19 cellular contexts compared by ENCODE assay signal in the genomic region with DNA sequence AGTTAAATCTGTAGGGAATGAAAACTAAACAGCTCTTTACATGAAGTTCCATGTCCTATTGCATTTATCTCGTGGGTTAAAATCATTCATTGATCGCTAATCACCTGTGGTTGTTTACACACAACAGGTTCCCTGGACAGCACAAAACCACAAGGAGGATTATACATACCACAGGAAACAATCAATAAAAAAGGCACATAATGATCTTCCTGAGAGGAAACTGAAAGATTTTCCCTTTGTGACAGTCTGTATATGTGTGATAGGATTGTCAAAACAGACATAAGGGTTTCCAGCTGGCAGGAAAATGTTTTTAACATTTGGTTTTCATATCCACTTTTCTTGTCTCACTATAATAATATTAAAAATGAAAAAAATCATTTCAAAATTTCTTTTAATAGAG.
DNase-seq lines count a peak whose midpoint lies in the region; TF ChIP-seq lines count a peak whose summit lies in the region.
"Had no signal": no experiment of that assay in that cellular context is flagged by ENCODE, and none has a peak within 500 bp of the region (broad histone marks: within the 10 kb centered on the region; RNA-seq: fewer than 3 reads in every experiment).

No MANE protein-coding gene starts in this region.

- H3K9ac ChIP-seq in endodermal cell (ENCODE audit: extremely low read depth, low read length, poor library complexity, severe bottlenecking): no peak overlapping the region
- no peak overlapping the region for H3K9ac ChIP-seq in neural cell (ENCODE audit: low read length)

- H3K36me3 ChIP-seq in ACC112 (ENCODE audit: insufficient read depth, low read length) (no peaks in the 10 kb centered on the region), endodermal cell (ENCODE audit: control insufficient read depth, insufficient read depth, low read length) (no peaks in the 10 kb centered on the region), neural cell (ENCODE audit: insufficient read depth, low read length) (no peaks in the 10 kb centered on the region)
- H3K36me3 ChIP-seq: BE2C, SJSA1 had no signal

- H3K4me1 ChIP-seq in ACC112 (ENCODE audit: control insufficient read depth, insufficient read depth, low read length, unreplicated experiment): peaks cover 8% of the 10 kb centered on the region
- peaks cover 14% of the 10 kb centered on the region for H3K4me1 ChIP-seq in endodermal cell (ENCODE audit: control insufficient read depth, insufficient read depth, low read length)
- H3K4me1 ChIP-seq: BE2C had no signal

- no peaks in the 10 kb centered on the region for H4K20me1 ChIP-seq in neural cell (ENCODE audit: insufficient read depth)

- no peaks in the 10 kb centered on the region for H3F3A ChIP-seq in neural cell (ENCODE audit: insufficient read depth, low read length, poor library complexity, severe bottlenecking)

- H3K79me2 ChIP-seq in ACC112 (ENCODE audit: control insufficient read depth, insufficient read depth, low read length, unreplicated experiment) (no peaks in the 10 kb centered on the region), neural cell (replicated peaks; ENCODE audit: insufficient read depth, low read length) (no peaks in the 10 kb centered on the region)

- DNase-seq in HT-29 (ENCODE audit: low spot score): peak; percentile 13
- DNase-seq in endodermal cell: no peak
- no peak for DNase-seq in posterior cingulate gyrus
- DNase-seq in GDM1 (lab: John Stamatoyannopoulos, UW): no peak
- no peak for DNase-seq in SIG-M5 treated with dmso at 0.1 percent for 504 hours (lab: John Stamatoyannopoulos, UW; ENCODE audit: unreplicated experiment)
- DNase-seq: BE2C; CD8-positive, alpha-beta T cell; GF-D8; KBM-7; MV-4-11; NCI-H1417 treated with DMSO at 0.1 percent for 48 hours; NCI-H2171; NCI-H446; NCI-H774; PC-3 had no signal

- no peak overlapping the region for H3K4me2 ChIP-seq in neural cell (ENCODE audit: low read length)

- no peaks in the 10 kb centered on the region for H3K9me3 ChIP-seq in endodermal cell (ENCODE audit: control insufficient read depth, low read length)
- no peaks in the 10 kb centered on the region for H3K9me3 ChIP-seq in neural cell (ENCODE audit: low read length)
- H3K9me3 ChIP-seq: BE2C, SJSA1 had no signal

- no peaks in the 10 kb centered on the region for H3K9me3 Mint-ChIP-seq in endodermal cell
- H3K9me3 Mint-ChIP-seq: CD8-positive, alpha-beta T cell had no signal

- peak; percentile 86 for TF ChIP-seq EP300 in neural cell (conservative IDR thresholded peaks at IDR 0.05; ENCODE audit: poor library complexity, severe bottlenecking)

- H3K27me3 ChIP-seq in ACC112 (ENCODE audit: insufficient read depth, low read length) (no peaks in the 10 kb centered on the region), endodermal cell (ENCODE audit: control insufficient read depth, insufficient read depth, low read length, poor library complexity, severe bottlenecking) (no peaks in the 10 kb centered on the region), neural cell (ENCODE audit: insufficient read depth, low read depth, low read length) (no peaks in the 10 kb centered on the region)
- H3K27me3 ChIP-seq: BE2C, SJSA1 had no signal

- no peaks in the 10 kb centered on the region for H3K27me3 Mint-ChIP-seq in endodermal cell (ENCODE audit: insufficient read depth)

- no peak overlapping the region for H3K4me3 Mint-ChIP-seq in endodermal cell
- H3K4me3 Mint-ChIP-seq: CD8-positive, alpha-beta T cell had no signal

- H3K4me3 ChIP-seq in ACC112 (ENCODE audit: low read depth, low read length) (no peak overlapping the region), endodermal cell (ENCODE audit: low read length) (no peak overlapping the region), neural cell (ENCODE audit: low read length) (no peak overlapping the region)
- H3K4me3 ChIP-seq: SJSA1 had no signal

- no peak for TF ChIP-seq RAD21 in neural cell (conservative IDR thresholded peaks at IDR 0.05)

- H2AFZ ChIP-seq in ACC112 (ENCODE audit: low read length, unreplicated experiment) (peak overlapping the region; percentile 33), neural cell (ENCODE audit: low read depth, low read length) (no peak overlapping the region)

- H3K27ac ChIP-seq in ACC112 (ENCODE audit: low read depth, low read length) (no peak overlapping the region), endodermal cell (ENCODE audit: low read depth, low read length) (no peak overlapping the region), neural cell (ENCODE audit: low read length) (no peak overlapping the region)
- H3K27ac ChIP-seq: RWPE1, SJSA1 had no signal

- H3K27ac Mint-ChIP-seq in endodermal cell: peak overlapping the region; percentile 81
- H3K27ac Mint-ChIP-seq: CD8-positive, alpha-beta T cell had no signal

- H3K36me3 Mint-ChIP-seq in endodermal cell (ENCODE audit: low read depth): no peaks in the 10 kb centered on the region
- H3K36me3 Mint-ChIP-seq: CD8-positive, alpha-beta T cell had no signal

- no peaks in the 10 kb centered on the region for H3K9me2 ChIP-seq in neural cell (ENCODE audit: insufficient read depth, low read length)

- no peak for TF ChIP-seq CTCF in endodermal cell (conservative IDR thresholded peaks at IDR 0.05)
- no peak for TF ChIP-seq CTCF in neural cell (IDR thresholded peaks at IDR 0.05; ENCODE audit: poor library complexity, severe bottlenecking)

- intact Hi-C loops in posterior cingulate gyrus (cut with DNase I): no loop called here

- 87 to 90% methylated on average over 2 of the region's 2 CpGs for WGBS in endodermal cell (ENCODE audit: insufficient coverage in 1 of 2, insufficient read length in 1 of 2), 2 experiments

- peaks cover 26% of the 10 kb centered on the region for H3K4me1 Mint-ChIP-seq in endodermal cell

TF ChIP-seq in neural cell, 6 proteins besides CTCF, POLR2A, EP300 and RAD21:
- TF ChIP-seq MXI1 (conservative IDR thresholded peaks at IDR 0.05; ENCODE audit: poor library complexity, severe bottlenecking) (no peak), SMC3 (conservative IDR thresholded peaks at IDR 0.05; ENCODE audit: poor library complexity) (no peak), POLR2AphosphoS5 (IDR thresholded peaks at IDR 0.05) (peak; percentile 53)
- TF ChIP-seq, protein P1, sequence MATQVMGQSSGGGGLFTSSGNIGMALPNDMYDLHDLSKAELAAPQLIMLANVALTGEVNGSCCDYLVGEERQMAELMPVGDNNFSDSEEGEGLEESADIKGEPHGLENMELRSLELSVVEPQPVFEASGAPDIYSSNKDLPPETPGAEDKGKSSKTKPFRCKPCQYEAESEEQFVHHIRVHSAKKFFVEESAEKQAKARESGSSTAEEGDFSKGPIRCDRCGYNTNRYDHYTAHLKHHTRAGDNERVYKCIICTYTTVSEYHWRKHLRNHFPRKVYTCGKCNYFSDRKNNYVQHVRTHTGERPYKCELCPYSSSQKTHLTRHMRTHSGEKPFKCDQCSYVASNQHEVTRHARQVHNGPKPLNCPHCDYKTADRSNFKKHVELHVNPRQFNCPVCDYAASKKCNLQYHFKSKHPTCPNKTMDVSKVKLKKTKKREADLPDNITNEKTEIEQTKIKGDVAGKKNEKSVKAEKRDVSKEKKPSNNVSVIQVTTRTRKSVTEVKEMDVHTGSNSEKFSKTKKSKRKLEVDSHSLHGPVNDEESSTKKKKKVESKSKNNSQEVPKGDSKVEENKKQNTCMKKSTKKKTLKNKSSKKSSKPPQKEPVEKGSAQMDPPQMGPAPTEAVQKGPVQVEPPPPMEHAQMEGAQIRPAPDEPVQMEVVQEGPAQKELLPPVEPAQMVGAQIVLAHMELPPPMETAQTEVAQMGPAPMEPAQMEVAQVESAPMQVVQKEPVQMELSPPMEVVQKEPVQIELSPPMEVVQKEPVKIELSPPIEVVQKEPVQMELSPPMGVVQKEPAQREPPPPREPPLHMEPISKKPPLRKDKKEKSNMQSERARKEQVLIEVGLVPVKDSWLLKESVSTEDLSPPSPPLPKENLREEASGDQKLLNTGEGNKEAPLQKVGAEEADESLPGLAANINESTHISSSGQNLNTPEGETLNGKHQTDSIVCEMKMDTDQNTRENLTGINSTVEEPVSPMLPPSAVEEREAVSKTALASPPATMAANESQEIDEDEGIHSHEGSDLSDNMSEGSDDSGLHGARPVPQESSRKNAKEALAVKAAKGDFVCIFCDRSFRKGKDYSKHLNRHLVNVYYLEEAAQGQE (IDR thresholded peaks at IDR 0.05; ENCODE audit: borderline replicate concordance): peak; percentile 89
